Comparison of ENCODE assay signal across 8 cellular contexts in genomic region chr7:2529161-2530075, GRCh38. TPM values are rescaled to one million over a fixed set of nuclear protein-coding genes. Genes with fewer than 3 reads are reported as not detected.
DNase-seq lines count a peak whose midpoint lies in the region; ATAC-seq, FAIRE-seq and TF ChIP-seq lines count a peak whose summit lies in the region.

No MANE protein-coding gene starts in this region.

- POLR2A ChIA-PET in HEK293T (lab: Yijun Ruan, JAX) = no interaction called here

- no peak for TF ChIP-seq CTCF in cardiac fibroblast (IDR thresholded peaks at IDR 0.05; ENCODE audit: low read depth, low read length)

- TF ChIP-seq POLR2A in GM12891 (IDR thresholded peaks at IDR 0.05; ENCODE audit: low read depth, low read length) = no peak

- DNase-seq in GM12891 (ENCODE audit: insufficient read length, low spot score) (no peak), T-helper 2 cell (peak in 4 of 5 experiments; percentile 31 to 84 (median 58)), cardiac fibroblast (ENCODE audit: low read depth in 2 of 2) (peak; percentile 60 to 66), medulla oblongata (ENCODE audit: extremely low spot score) (peak; percentile 81), urothelium cell line (ENCODE audit: low spot score) (peak; percentile 95), HEK293T (ENCODE audit: extremely low spot score) (no peak)

- FAIRE-seq in GM12891 (lab: Jason Lieb, UNC) = peak; percentile 60
- no peak for FAIRE-seq in urothelium cell line (lab: Jason Lieb, UNC)

- CTCF ChIA-PET in HEK293T (lab: Yijun Ruan, JAX) = no interaction called here

- ATAC-seq in HG03139 (IDR thresholded peaks at IDR 0.05; ENCODE audit: unreplicated experiment) (peak; percentile 39), GM21529 (IDR thresholded peaks at IDR 0.05; ENCODE audit: unreplicated experiment) (no peak)

- H3K4me3 ChIP-seq in cardiac fibroblast (replicated peaks in 1 of 2; ENCODE audit: low read depth in 2 of 2, low read length in 2 of 2) = no peak overlapping the region

TF ChIP-seq in GM12891, 5 proteins besides CTCF, POLR2A, EP300 and RAD21:
- TF ChIP-seq SPI1 (IDR thresholded peaks at IDR 0.05; ENCODE audit: low read depth, low read length) (peak; percentile 84), POU2F2 (IDR thresholded peaks at IDR 0.05; ENCODE audit: low read depth, low read length) (no peak), PAX5 (IDR thresholded peaks at IDR 0.05; ENCODE audit: insufficient read depth, low read length, severe bottlenecking) (no peak)

TF ChIP-seq in HEK293T, 16 proteins besides CTCF, POLR2A, EP300 and RAD21:
- TF ChIP-seq ELF4 (IDR thresholded peaks at IDR 0.05) = no peak
- TF ChIP-seq FOXK2 (IDR thresholded peaks at IDR 0.05) = no peak
- TF ChIP-seq CTBP1 (IDR thresholded peaks at IDR 0.05; ENCODE audit: borderline replicate concordance) = no peak
- no peak for TF ChIP-seq SP1 (IDR thresholded peaks at IDR 0.05)
- no peak for TF ChIP-seq TARDBP (IDR thresholded peaks at IDR 0.05)
- TF ChIP-seq BHLHE40 (IDR thresholded peaks at IDR 0.05; ENCODE audit: borderline replicate concordance) = no peak
- TF ChIP-seq FOXA1 (IDR thresholded peaks at IDR 0.05) = no peak
- no peak for TF ChIP-seq PKNOX1 (IDR thresholded peaks at IDR 0.05)
- no peak for TF ChIP-seq SUZ12 (IDR thresholded peaks at IDR 0.05)
- TF ChIP-seq NFRKB (IDR thresholded peaks at IDR 0.05) = no peak
- TF ChIP-seq FOXM1 (IDR thresholded peaks at IDR 0.05; ENCODE audit: borderline replicate concordance) = no peak
- no peak for TF ChIP-seq L3MBTL2 (conservative IDR thresholded peaks at IDR 0.05)
- TF ChIP-seq HDGF (IDR thresholded peaks at IDR 0.05; ENCODE audit: borderline replicate concordance) = no peak

RNA-seq across cellular contexts. Expression of gene LFNG, which starts 9.8 kb away (rescaled TPM):
- polyA plus RNA-seq in GM12891 (2012; ENCODE audit: low read depth, missing spikeins) = 0.04 TPM

RNA-seq across cellular contexts. Expression of gene BRAT1, which starts 25.9 kb away (rescaled TPM):
- polyA plus RNA-seq in GM12891 (2012; ENCODE audit: low read depth, missing spikeins) = 13.5 TPM

RNA-seq across cellular contexts. Expression of gene IQCE, which starts 29.4 kb away (rescaled TPM):
- 2.6 TPM for polyA plus RNA-seq in GM12891 (2012; ENCODE audit: low read depth, missing spikeins)

RNA-seq across cellular contexts. Expression of gene GRIFIN, which starts 53.2 kb away (rescaled TPM):
- not detected for polyA plus RNA-seq in GM12891 (2012; ENCODE audit: low read depth, missing spikeins)

Comparison
In these comparisons a context has a peak if more than half of its experiments do, and no peak if none do; other contexts are left out.
1. DNase-seq: peak in T-helper 2 cell (4 of 5), cardiac fibroblast (2 of 2), medulla oblongata (single experiment) and urothelium cell line (single experiment); none in GM12891 (single experiment) and HEK293T (single experiment).